Comparison of ENCODE assay signal across 1 cellular context in the genomic region with DNA sequence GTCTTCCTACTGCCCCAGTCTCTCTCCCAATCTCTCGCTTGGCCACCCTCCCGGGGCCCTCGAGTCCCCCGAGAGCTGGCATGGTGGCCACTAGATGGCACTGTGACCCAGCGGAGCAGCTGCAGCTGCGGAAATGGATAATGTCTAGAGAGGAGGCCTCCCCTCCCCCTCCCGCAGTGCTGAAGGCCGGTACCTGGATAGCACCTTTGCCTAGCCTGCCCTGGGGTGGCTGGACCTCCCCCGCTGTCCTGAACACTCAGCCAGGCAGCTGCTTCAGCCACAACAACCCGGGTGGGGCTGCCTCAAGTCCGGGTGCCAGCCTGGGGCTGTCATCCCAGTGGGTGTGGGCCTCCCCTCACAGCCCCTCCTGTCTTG.
TF ChIP-seq lines count a peak whose summit lies in the region.

No MANE protein-coding gene starts in this region.

TF ChIP-seq in HEK293, 187 proteins besides CTCF, POLR2A, EP300 and RAD21 (continued from another document):
- no peak for TF ChIP-seq REPIN1 (tag by site-specific recombination; IDR thresholded peaks at IDR 0.05; ENCODE audit: low read depth)
- no peak for TF ChIP-seq ZBTB6 (tag by site-specific recombination; IDR thresholded peaks at IDR 0.05)
- no peak for TF ChIP-seq ZNF473 (tag by site-specific recombination; IDR thresholded peaks at IDR 0.05)
- TF ChIP-seq ZNF114 (tag by site-specific recombination; IDR thresholded peaks at IDR 0.05): no peak
- TF ChIP-seq KLF7 (tag by site-specific recombination; IDR thresholded peaks at IDR 0.05; ENCODE audit: borderline replicate concordance): no peak
- TF ChIP-seq ZNF658 (tag by site-specific recombination; IDR thresholded peaks at IDR 0.05): no peak
- TF ChIP-seq ZNF76 (tag by site-specific recombination; IDR thresholded peaks at IDR 0.05; ENCODE audit: borderline replicate concordance, low read depth): no peak
- TF ChIP-seq, protein P1, sequence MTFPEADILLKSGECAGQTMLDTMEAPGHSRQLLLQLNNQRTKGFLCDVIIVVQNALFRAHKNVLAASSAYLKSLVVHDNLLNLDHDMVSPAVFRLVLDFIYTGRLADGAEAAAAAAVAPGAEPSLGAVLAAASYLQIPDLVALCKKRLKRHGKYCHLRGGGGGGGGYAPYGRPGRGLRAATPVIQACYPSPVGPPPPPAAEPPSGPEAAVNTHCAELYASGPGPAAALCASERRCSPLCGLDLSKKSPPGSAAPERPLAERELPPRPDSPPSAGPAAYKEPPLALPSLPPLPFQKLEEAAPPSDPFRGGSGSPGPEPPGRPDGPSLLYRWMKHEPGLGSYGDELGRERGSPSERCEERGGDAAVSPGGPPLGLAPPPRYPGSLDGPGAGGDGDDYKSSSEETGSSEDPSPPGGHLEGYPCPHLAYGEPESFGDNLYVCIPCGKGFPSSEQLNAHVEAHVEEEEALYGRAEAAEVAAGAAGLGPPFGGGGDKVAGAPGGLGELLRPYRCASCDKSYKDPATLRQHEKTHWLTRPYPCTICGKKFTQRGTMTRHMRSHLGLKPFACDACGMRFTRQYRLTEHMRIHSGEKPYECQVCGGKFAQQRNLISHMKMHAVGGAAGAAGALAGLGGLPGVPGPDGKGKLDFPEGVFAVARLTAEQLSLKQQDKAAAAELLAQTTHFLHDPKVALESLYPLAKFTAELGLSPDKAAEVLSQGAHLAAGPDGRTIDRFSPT (tag by site-specific recombination; IDR thresholded peaks at IDR 0.05): no peak
- no peak for TF ChIP-seq ZNF777 (tag by site-specific recombination; IDR thresholded peaks at IDR 0.05; ENCODE audit: borderline replicate concordance)
- no peak for TF ChIP-seq ZNF19 (tag by site-specific recombination; IDR thresholded peaks at IDR 0.05; ENCODE audit: low read depth)
- TF ChIP-seq ZNF670 (tag by site-specific recombination; IDR thresholded peaks at IDR 0.05; ENCODE audit: low read depth): no peak
- TF ChIP-seq ZNF184 (tag by site-specific recombination; IDR thresholded peaks at IDR 0.05): no peak
- TF ChIP-seq ZFP41 (tag by site-specific recombination; IDR thresholded peaks at IDR 0.05; ENCODE audit: borderline replicate concordance): no peak
TF ChIP-seq in HEK293: peak in this region for 17.
